ENCODE assay signal across 17 cellular contexts in the genomic region with DNA sequence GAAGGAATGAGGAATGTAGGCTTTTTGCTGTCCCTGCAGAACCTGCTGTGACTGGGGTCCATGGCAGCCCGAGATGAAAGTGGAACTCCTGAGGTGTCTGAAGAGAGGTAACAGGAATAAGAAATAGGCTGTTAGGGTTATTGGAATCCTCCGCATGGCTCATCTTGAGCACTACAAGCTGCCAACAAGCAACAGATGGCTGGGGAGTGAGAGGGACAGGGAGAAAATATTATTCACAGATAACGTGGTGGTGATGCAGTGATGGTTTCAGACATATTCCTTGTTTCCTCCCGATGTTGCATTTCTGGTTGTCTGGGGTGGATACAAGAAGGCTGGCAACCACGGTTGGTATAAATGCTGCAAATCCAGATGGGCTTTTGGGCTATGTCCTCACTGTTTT.
"Had no signal": no experiment of that assay in that cellular context is flagged by ENCODE, and none has a peak within 500 bp of the region (broad histone marks: within the 10 kb centered on the region; RNA-seq: fewer than 3 reads in every experiment).

No MANE protein-coding gene starts in this region.

- H3K27me3 Mint-ChIP-seq: activated naive CD8-positive, alpha-beta T cell treated with anti-CD3 and anti-CD28 coated beads for 36 hours; memory B cell; stimulated activated memory B cell treated with anti-CD40 and anti-IgM and Interleukin-4, amounts not matched to agents 10 μg/mL and 1 μg/mL and 100 μg/mL, for 72 hours had no signal

- H3K9me3 Mint-ChIP-seq: activated naive CD8-positive, alpha-beta T cell treated with anti-CD3 and anti-CD28 coated beads for 36 hours; activated T-helper 1 cell treated with anti-CD3 and anti-CD28 coated beads, Interleukin-12 subunit alpha, Interleukin-12 subunit beta, Interleukin-2, Interleukin-4 antibody, amounts not matched to agents 30 ng/mL and 10 ng/mL and 1 ng/mL, durations not matched to agents 14 hours and 24 hours and 36 hours; brain; memory B cell; stimulated activated memory B cell treated with anti-CD40 and anti-IgM and Interleukin-4, amounts not matched to agents 10 μg/mL and 1 μg/mL and 100 μg/mL, for 72 hours had no signal

- H3K9me3 ChIP-seq: esophagus squamous epithelium, sigmoid colon, thoracic aorta, upper lobe of left lung had no signal

- H3K27ac ChIP-seq: esophagus squamous epithelium, parathyroid adenoma, sigmoid colon, thoracic aorta, upper lobe of left lung, VCaP had no signal

- ATAC-seq: stimulated activated memory B cell treated with anti-CD40 and anti-IgM and Interleukin-4, amounts not matched to agents 10 μg/mL and 1 μg/mL and 100 μg/mL, for 72 hours had no signal

- H3K4me1 Mint-ChIP-seq: activated naive CD8-positive, alpha-beta T cell treated with anti-CD3 and anti-CD28 coated beads for 36 hours; brain; memory B cell had no signal

- DNase-seq: activated CD4-positive, CD25-positive, alpha-beta regulatory T cell treated with anti-CD3 and anti-CD28 coated beads, Interleukin-2, amount 50 U/mL, for 72 hours; activated naive CD8-positive, alpha-beta T cell treated with anti-CD3 and anti-CD28 coated beads for 36 hours; activated T-cell treated with anti-CD3 and anti-CD28 coated beads for 4 hours; central memory CD4-positive, alpha-beta T cell; effector memory CD4-positive, alpha-beta T cell; esophagus squamous epithelium; sigmoid colon; stimulated activated CD4-positive, alpha-beta T cell treated with anti-CD3 and anti-CD28 coated beads, Interleukin-4, amount 100 ng/mL, for 24 hours; T-helper 2 cell; upper lobe of left lung had no signal

- H3K27ac Mint-ChIP-seq: activated naive CD8-positive, alpha-beta T cell treated with anti-CD3 and anti-CD28 coated beads for 36 hours; activated T-helper 1 cell treated with anti-CD3 and anti-CD28 coated beads, Interleukin-12 subunit alpha, Interleukin-12 subunit beta, Interleukin-2, Interleukin-4 antibody, amounts not matched to agents 30 ng/mL and 10 ng/mL and 1 ng/mL, durations not matched to agents 14 hours and 24 hours and 36 hours; memory B cell; stimulated activated memory B cell treated with anti-CD40 and anti-IgM and Interleukin-4, amounts not matched to agents 10 μg/mL and 1 μg/mL and 100 μg/mL, for 72 hours had no signal

- H3K4me3 Mint-ChIP-seq: activated naive CD8-positive, alpha-beta T cell treated with anti-CD3 and anti-CD28 coated beads for 36 hours; activated T-helper 1 cell treated with anti-CD3 and anti-CD28 coated beads, Interleukin-12 subunit alpha, Interleukin-12 subunit beta, Interleukin-2, Interleukin-4 antibody, amounts not matched to agents 30 ng/mL and 10 ng/mL and 1 ng/mL, durations not matched to agents 14 hours and 24 hours and 36 hours; brain; memory B cell; stimulated activated memory B cell treated with anti-CD40 and anti-IgM and Interleukin-4, amounts not matched to agents 10 μg/mL and 1 μg/mL and 100 μg/mL, for 72 hours had no signal
